Comparison of ENCODE assay signal across 1 cellular context in the genomic region with DNA sequence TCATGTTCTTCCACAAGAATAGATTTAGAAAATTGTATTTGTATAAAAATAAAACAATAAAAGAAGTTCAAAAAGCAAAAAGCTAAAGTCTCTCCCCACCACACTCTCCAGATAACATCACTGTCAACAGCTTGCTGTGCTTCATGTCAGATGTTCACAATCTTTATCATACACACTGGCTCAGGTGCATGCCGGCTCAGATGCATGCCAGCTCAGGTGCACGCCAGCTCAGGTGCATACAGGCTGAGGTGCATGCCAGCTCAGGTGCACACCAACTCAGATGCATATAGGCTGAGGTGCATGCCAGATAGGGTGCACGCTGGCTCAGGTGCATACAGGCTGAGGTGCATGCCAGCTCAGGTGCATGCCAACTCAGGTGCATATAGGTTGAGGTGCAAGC.
TF ChIP-seq lines count a peak whose summit lies in the region.

No MANE protein-coding gene starts in this region.

TF ChIP-seq in GM12878, 131 proteins besides CTCF, POLR2A, EP300 and RAD21 (continued from another document):
- TF ChIP-seq MLLT1 (IDR thresholded peaks at IDR 0.05) (no peak), BHLHE40 (IDR thresholded peaks at IDR 0.05; ENCODE audit: borderline replicate concordance in 1 of 2, low read depth in 2 of 2, low read length in 1 of 2) (no peak), IKZF2 (IDR thresholded peaks at IDR 0.05) (no peak), GATAD2B (conservative IDR thresholded peaks at IDR 0.05; ENCODE audit: low read depth) (no peak), MXI1 (IDR thresholded peaks at IDR 0.05; ENCODE audit: low read depth, low read length) (no peak), CUX1 (IDR thresholded peaks at IDR 0.05; ENCODE audit: insufficient replicate concordance, low read depth, low read length) (no peak), NR2C2 (IDR thresholded peaks at IDR 0.05; ENCODE audit: borderline replicate concordance, control insufficient read depth, insufficient read length, low read depth) (no peak)
- TF ChIP-seq, protein P1, sequence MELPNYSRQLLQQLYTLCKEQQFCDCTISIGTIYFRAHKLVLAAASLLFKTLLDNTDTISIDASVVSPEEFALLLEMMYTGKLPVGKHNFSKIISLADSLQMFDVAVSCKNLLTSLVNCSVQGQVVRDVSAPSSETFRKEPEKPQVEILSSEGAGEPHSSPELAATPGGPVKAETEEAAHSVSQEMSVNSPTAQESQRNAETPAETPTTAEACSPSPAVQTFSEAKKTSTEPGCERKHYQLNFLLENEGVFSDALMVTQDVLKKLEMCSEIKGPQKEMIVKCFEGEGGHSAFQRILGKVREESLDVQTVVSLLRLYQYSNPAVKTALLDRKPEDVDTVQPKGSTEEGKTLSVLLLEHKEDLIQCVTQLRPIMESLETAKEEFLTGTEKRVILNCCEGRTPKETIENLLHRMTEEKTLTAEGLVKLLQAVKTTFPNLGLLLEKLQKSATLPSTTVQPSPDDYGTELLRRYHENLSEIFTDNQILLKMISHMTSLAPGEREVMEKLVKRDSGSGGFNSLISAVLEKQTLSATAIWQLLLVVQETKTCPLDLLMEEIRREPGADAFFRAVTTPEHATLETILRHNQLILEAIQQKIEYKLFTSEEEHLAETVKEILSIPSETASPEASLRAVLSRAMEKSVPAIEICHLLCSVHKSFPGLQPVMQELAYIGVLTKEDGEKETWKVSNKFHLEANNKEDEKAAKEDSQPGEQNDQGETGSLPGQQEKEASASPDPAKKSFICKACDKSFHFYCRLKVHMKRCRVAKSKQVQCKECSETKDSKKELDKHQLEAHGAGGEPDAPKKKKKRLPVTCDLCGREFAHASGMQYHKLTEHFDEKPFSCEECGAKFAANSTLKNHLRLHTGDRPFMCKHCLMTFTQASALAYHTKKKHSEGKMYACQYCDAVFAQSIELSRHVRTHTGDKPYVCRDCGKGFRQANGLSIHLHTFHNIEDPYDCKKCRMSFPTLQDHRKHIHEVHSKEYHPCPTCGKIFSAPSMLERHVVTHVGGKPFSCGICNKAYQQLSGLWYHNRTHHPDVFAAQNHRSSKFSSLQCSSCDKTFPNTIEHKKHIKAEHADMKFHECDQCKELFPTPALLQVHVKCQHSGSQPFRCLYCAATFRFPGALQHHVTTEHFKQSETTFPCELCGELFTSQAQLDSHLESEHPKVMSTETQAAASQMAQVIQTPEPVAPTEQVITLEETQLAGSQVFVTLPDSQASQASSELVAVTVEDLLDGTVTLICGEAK (IDR thresholded peaks at IDR 0.05; ENCODE audit: borderline replicate concordance), result no peak
